In the genomic region with DNA sequence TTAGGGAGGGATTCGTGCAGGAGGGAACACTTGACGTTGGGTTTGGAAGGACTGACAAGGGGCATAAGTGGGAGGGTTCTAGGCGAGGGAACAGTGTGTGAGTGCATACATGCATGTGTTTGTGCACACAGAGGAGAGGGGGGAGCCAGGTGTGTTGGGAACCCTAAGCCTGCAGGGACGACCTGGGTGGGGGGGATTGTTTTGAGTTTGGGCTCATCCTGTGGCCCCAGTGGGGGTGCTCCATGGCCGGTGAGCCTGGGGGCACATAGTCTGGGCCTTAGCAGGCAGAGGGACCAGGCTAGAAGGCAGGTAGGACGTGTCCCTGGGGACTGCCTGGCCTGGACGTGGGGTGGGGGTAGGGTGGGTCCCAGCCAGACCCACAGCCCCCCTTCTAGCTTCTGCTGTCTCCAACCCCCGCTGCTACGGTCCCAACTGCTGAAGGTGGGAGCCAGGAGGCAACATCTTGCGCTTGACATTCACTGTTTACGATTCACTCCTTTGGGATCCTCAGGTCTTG, we compare ENCODE assay signal across 16 cellular contexts.
"Had no signal": no experiment of that assay in that cellular context is flagged by ENCODE, and none has a peak within 500 bp of the region (broad histone marks: within the 10 kb centered on the region; RNA-seq: fewer than 3 reads in every experiment).

No MANE protein-coding gene starts in this region.

- DNase-seq: activated CD4-positive, alpha-beta T cell treated with anti-CD3 and anti-CD28 coated beads, Interleukin-2, amount 50 U/mL, for 4 hours; activated naive CD4-positive, alpha-beta T cell treated with Interleukin-2 at 50 U/mL for 16 hours; activated naive CD8-positive, alpha-beta T cell treated with anti-CD3 and anti-CD28 coated beads, Interleukin-2, amount 50 U/mL, for 24 hours; endodermal cell; stimulated activated CD4-positive, alpha-beta T cell treated with anti-CD3 and anti-CD28 coated beads, Interleukin-4, amount 100 ng/mL, for 4 hours; stimulated activated CD8-positive, alpha-beta memory T cell treated with anti-CD3 and anti-CD28 coated beads, Interleukin-4, amount 100 ng/mL, for 48 hours; stimulated activated naive CD8-positive, alpha-beta T cell treated with anti-CD3 and anti-CD28 coated beads, Interleukin-15, Interleukin-2, amounts not matched to agents 100 U/mL and 50 U/mL, for 24 hours; trophoblast cell had no signal

- H3K36me3 ChIP-seq: breast epithelium, neutrophil had no signal

- ATAC-seq: activated CD4-positive, CD25-positive, alpha-beta regulatory T cell treated with anti-CD3 and anti-CD28 coated beads, Interleukin-2, amount 50 U/mL, for 24 hours; activated naive CD8-positive, alpha-beta T cell treated with anti-CD3 and anti-CD28 coated beads, Interleukin-2, amount 50 U/mL, for 24 hours; activated T-helper 17 cell treated with anti-CD3 and anti-CD28 coated beads, Interleukin-2, amount 50 U/mL, for 72 hours; gastroesophageal sphincter; naive thymus-derived CD8-positive, alpha-beta T cell; stimulated activated naive CD8-positive, alpha-beta T cell treated with anti-CD3 and anti-CD28 coated beads, Interleukin-15, Interleukin-2, amounts not matched to agents 100 U/mL and 50 U/mL, for 24 hours had no signal

- H3K4me2 ChIP-seq: smooth muscle cell had no signal

- H3K9me3 ChIP-seq: breast epithelium, gastroesophageal sphincter, neutrophil had no signal

- H3K4me1 ChIP-seq: gastroesophageal sphincter had no signal

- H3K27ac ChIP-seq: breast epithelium, gastroesophageal sphincter, neutrophil had no signal

- H3K4me3 ChIP-seq: breast epithelium, dorsolateral prefrontal cortex, gastroesophageal sphincter, smooth muscle cell had no signal

- H3K27me3 ChIP-seq: breast epithelium, dorsolateral prefrontal cortex, gastroesophageal sphincter, neutrophil had no signal
